ENCODE assay signal across 16 cellular contexts in genomic region chr12:17278946-17279345, GRCh38.
DNase-seq lines count a peak whose midpoint lies in the region; ATAC-seq, FAIRE-seq and TF ChIP-seq lines count a peak whose summit lies in the region.
"Had no signal": no experiment of that assay in that cellular context is flagged by ENCODE, and none has a peak within 500 bp of the region (broad histone marks: within the 10 kb centered on the region; RNA-seq: fewer than 3 reads in every experiment).

No MANE protein-coding gene starts in this region.

- DNase-seq in A673 (ENCODE audit: low spot score), result peak; percentile 9
- DNase-seq in OCI-LY7 (ENCODE audit: low spot score), result peak; percentile 4
- no peak for DNase-seq in kidney
- DNase-seq in T-helper 2 cell, result no peak
- no peak for DNase-seq in GM13977 (ENCODE audit: low spot score)
- DNase-seq: activated naive CD4-positive, alpha-beta T cell treated with Interleukin-2 at 50 U/mL for 16 hours; body of pancreas; effector memory CD8-positive, alpha-beta T cell; foreskin melanocyte; NCI-H524; testis had no signal

- no peaks in the 10 kb centered on the region for H3K36me3 ChIP-seq in A673 (ENCODE audit: insufficient read depth, low read length, poor library complexity, severe bottlenecking)
- no peaks in the 10 kb centered on the region for H3K36me3 ChIP-seq in OCI-LY7 (ENCODE audit: insufficient read depth, low read length)
- no peaks in the 10 kb centered on the region for H3K36me3 ChIP-seq in kidney (ENCODE audit: control insufficient read depth in 1 of 2, insufficient read depth in 2 of 2, low read length in 2 of 2)
- H3K36me3 ChIP-seq: BLaER1 treated with 17β-estradiol and CSF1 and Interleukin-3, amounts not matched to agents 10 nM and 100 nM had no signal

- H2AFZ ChIP-seq in OCI-LY7 (ENCODE audit: low read length), result no peak overlapping the region

- H3K9me3 ChIP-seq in A673 (ENCODE audit: low read depth, low read length, poor library complexity, severe bottlenecking) (no peaks in the 10 kb centered on the region), OCI-LY7 (ENCODE audit: low read length) (no peaks in the 10 kb centered on the region), kidney (ENCODE audit: control insufficient read depth in 1 of 2, low read length in 2 of 2) (no peaks in the 10 kb centered on the region)
- H3K9me3 ChIP-seq: BLaER1 treated with 17β-estradiol and CSF1 and Interleukin-3, amounts not matched to agents 10 nM and 100 nM; body of pancreas; testis had no signal

- no peak overlapping the region for H3K4me2 ChIP-seq in OCI-LY7 (ENCODE audit: low read length)
- H3K4me2 ChIP-seq: BLaER1 treated with 17β-estradiol and CSF1 and Interleukin-3, amounts not matched to agents 10 nM and 100 nM had no signal

- CTCF ChIA-PET in A673 (lab: Charles Lee) (no interaction called here), OCI-LY7 (lab: Charles Lee; ENCODE audit: unreplicated experiment) (no interaction called here)

- no peaks in the 10 kb centered on the region for H3K27me3 ChIP-seq in A673 (replicated peaks; ENCODE audit: insufficient read depth, low read depth, low read length, poor library complexity)
- H3K27me3 ChIP-seq: BLaER1 treated with 17β-estradiol and CSF1 and Interleukin-3, amounts not matched to agents 10 nM and 100 nM; body of pancreas; testis had no signal

- no peaks in the 10 kb centered on the region for H4K20me1 ChIP-seq in OCI-LY7 (ENCODE audit: insufficient read depth, low read length)
- H4K20me1 ChIP-seq: BLaER1 treated with 17β-estradiol and CSF1 and Interleukin-3, amounts not matched to agents 10 nM and 100 nM had no signal

- FAIRE-seq in kidney (lab: Jason Lieb, UNC), result peak; percentile 19

- in situ Hi-C loops in GM13977 (cut with MboI; ENCODE audit: low pct_unique_long_range_greater_than_20kb, low sequenced_read_pairs, unreplicated experiment), result no loop called here

- H3K9me2 ChIP-seq in OCI-LY7 (ENCODE audit: insufficient read depth, low read length), result no peaks in the 10 kb centered on the region; the same call in 1 of the 2 replicates

- intact Hi-C loops in A673 (cut with micrococcal nuclease; ENCODE audit: unreplicated experiment), result no loop called here
- intact Hi-C loops in OCI-LY7 (cut with micrococcal nuclease; ENCODE audit: unreplicated experiment), result no loop called here
- intact Hi-C loops in kidney (cut with DNase I), result no loop called here

- H3K9ac ChIP-seq in kidney (ENCODE audit: low read length in 2 of 2), result no peak overlapping the region
- H3K9ac ChIP-seq: BLaER1 treated with 17β-estradiol and CSF1 and Interleukin-3, amounts not matched to agents 10 nM and 100 nM had no signal

- H3K27ac ChIP-seq in A673 (ENCODE audit: low read depth, low read length, poor library complexity, severe bottlenecking), result no peak overlapping the region
- H3K27ac ChIP-seq in OCI-LY7 (ENCODE audit: low read depth, low read length, poor library complexity, severe bottlenecking), result no peak overlapping the region
- no peak overlapping the region for H3K27ac ChIP-seq in kidney (ENCODE audit: low read depth in 2 of 2, low read length in 2 of 2)
- H3K27ac ChIP-seq: BLaER1 treated with 17β-estradiol and CSF1 and Interleukin-3, amounts not matched to agents 10 nM and 100 nM; body of pancreas; testis had no signal

- H3K4me3 ChIP-seq in A673 (ENCODE audit: low read depth, low read length, poor library complexity, severe bottlenecking), result no peak overlapping the region
- no peak overlapping the region for H3K4me3 ChIP-seq in OCI-LY7 (ENCODE audit: low read depth, low read length, poor library complexity, severe bottlenecking)
- H3K4me3 ChIP-seq in kidney (ENCODE audit: low read length in 2 of 2), result no peak overlapping the region
- H3K4me3 ChIP-seq: BLaER1 treated with 17β-estradiol and CSF1 and Interleukin-3, amounts not matched to agents 10 nM and 100 nM; body of pancreas; testis had no signal

- no peaks in the 10 kb centered on the region for H3K79me2 ChIP-seq in OCI-LY7 (ENCODE audit: insufficient read depth, low read depth, low read length)

- no peak for ATAC-seq in GM19328 (IDR thresholded peaks at IDR 0.05; ENCODE audit: unreplicated experiment)
- ATAC-seq in HG02623 (IDR thresholded peaks at IDR 0.05; ENCODE audit: unreplicated experiment), result no peak
- ATAC-seq: body of pancreas; effector memory CD8-positive, alpha-beta T cell; WTC11 had no signal

- H3K4me1 ChIP-seq in A673 (ENCODE audit: insufficient read depth, low read length, poor library complexity, severe bottlenecking) (no peaks in the 10 kb centered on the region), OCI-LY7 (ENCODE audit: insufficient read depth, low read length, poor library complexity, severe bottlenecking) (no peaks in the 10 kb centered on the region), kidney (ENCODE audit: control insufficient read depth in 1 of 2, insufficient read depth in 1 of 2, low read depth in 1 of 2, low read length in 2 of 2) (no peaks in the 10 kb centered on the region)
- H3K4me1 ChIP-seq: BLaER1 treated with 17β-estradiol and CSF1 and Interleukin-3, amounts not matched to agents 10 nM and 100 nM; body of pancreas; testis had no signal

- peak; percentile 62 for TF ChIP-seq CTCF in A673 (conservative IDR thresholded peaks at IDR 0.05; ENCODE audit: low read depth, low read length)
- peak; percentile 56; the same call in 2 of the 3 replicates for TF ChIP-seq CTCF in GM12872 (IDR thresholded peaks at IDR 0.05; ENCODE audit: insufficient read depth, low read depth, low read length)
- peak; percentile 74 for TF ChIP-seq CTCF in OCI-LY7 (conservative IDR thresholded peaks at IDR 0.05; ENCODE audit: low read length)
- TF ChIP-seq CTCF in kidney (IDR thresholded peaks at IDR 0.05; ENCODE audit: borderline replicate concordance, extremely low read depth, insufficient read depth), result peak; percentile 10
- no peak for TF ChIP-seq CTCF in GM13977 (IDR thresholded peaks at IDR 0.05; ENCODE audit: extremely low read depth, insufficient read depth, missing control alignments)

- BruUV-seq in A673 (replicated peaks; lab: Mats Ljungman, UMichigan) (no TSS peak), OCI-LY7 (replicated peaks; lab: Mats Ljungman, UMichigan) (no TSS peak)

- POLR2A ChIA-PET in A673 (lab: Charles Lee; ENCODE audit: low non-redundant PET), result no interaction called here
- POLR2A ChIA-PET in OCI-LY7 (lab: Charles Lee), result no interaction called here

Comparison
In these comparisons a context has a peak if more than half of its experiments do, and no peak if none do; other contexts are left out.
1. DNase-seq: peak in A673 (single experiment) and OCI-LY7 (single experiment); none in kidney (single experiment), T-helper 2 cell (0 of 5) and GM13977 (single experiment).